1 cellular context compared by ENCODE assay signal in genomic region chrX:38221391-38221929, GRCh38.
TF ChIP-seq lines count a peak whose summit lies in the region.

No MANE protein-coding gene starts in this region.

TF ChIP-seq in GM23338, 12 proteins besides CTCF, POLR2A, EP300 and RAD21 (continued from another document):
- TF ChIP-seq ZNF462 (CRISPR knock-in tag; IDR thresholded peaks at IDR 0.05) (no peak), NANOG (IDR thresholded peaks at IDR 0.05; ENCODE audit: borderline replicate concordance) (no peak), CREB1 (CRISPR knock-in tag; IDR thresholded peaks at IDR 0.05; ENCODE audit: low read depth) (no peak)
